2 cellular contexts compared by ENCODE assay signal in genomic region chr9:34512131-34513078, GRCh38.
A peak's percentile ranks its signal among the peaks of the same experiment; 100 is the strongest.
TF ChIP-seq lines count a peak whose summit lies in the region.

No MANE protein-coding gene starts in this region.

TF ChIP-seq in GM12878, 131 proteins besides CTCF, POLR2A, EP300 and RAD21 (continues in another document):
- no peak for TF ChIP-seq CHD1 (IDR thresholded peaks at IDR 0.05; ENCODE audit: low read depth, low read length)
- no peak for TF ChIP-seq STAT3 (IDR thresholded peaks at IDR 0.05; ENCODE audit: low read depth, low read length)
- TF ChIP-seq SRF (IDR thresholded peaks at IDR 0.05; ENCODE audit: low read depth in 2 of 2, low read length in 2 of 2): no peak
- TF ChIP-seq BRCA1 (IDR thresholded peaks at IDR 0.05; ENCODE audit: low read depth, low read length): no peak
- no peak for TF ChIP-seq TBL1XR1 (IDR thresholded peaks at IDR 0.05; ENCODE audit: low read depth, low read length)
- no peak for TF ChIP-seq TCF12 (IDR thresholded peaks at IDR 0.05; ENCODE audit: low read depth, low read length)
- TF ChIP-seq GATAD2B (conservative IDR thresholded peaks at IDR 0.05; ENCODE audit: low read depth): no peak
- TF ChIP-seq FOS (IDR thresholded peaks at IDR 0.05; ENCODE audit: borderline replicate concordance, extremely low read depth, insufficient read length): no peak
- no peak for TF ChIP-seq IKZF1 (conservative IDR thresholded peaks at IDR 0.05)
- TF ChIP-seq CEBPZ (IDR thresholded peaks at IDR 0.05; ENCODE audit: low read depth, low read length): no peak
- no peak for TF ChIP-seq HSF1 (IDR thresholded peaks at IDR 0.05; ENCODE audit: low read depth, low read length)
- TF ChIP-seq KDM1A (IDR thresholded peaks at IDR 0.05; ENCODE audit: borderline replicate concordance): no peak
- no peak for TF ChIP-seq NR2C1 (IDR thresholded peaks at IDR 0.05)
- no peak for TF ChIP-seq ZBTB40 (IDR thresholded peaks at IDR 0.05; ENCODE audit: borderline replicate concordance)
- TF ChIP-seq CBX3 (IDR thresholded peaks at IDR 0.05; ENCODE audit: borderline replicate concordance, low read depth): no peak

TF ChIP-seq in HepG2, 621 proteins besides CTCF, POLR2A, EP300 and RAD21 (continues in another document):
- TF ChIP-seq MATR3 (CRISPR knock-in tag; IDR thresholded peaks at IDR 0.05) (no peak), HNF4A (CRISPR knock-in tag; IDR thresholded peaks at IDR 0.05) (peak; percentile 60), FOXK2 (IDR thresholded peaks at IDR 0.05) (peak; percentile 59; the same call in 1 of the 2 replicates), ZFP36 (IDR thresholded peaks at IDR 0.05; ENCODE audit: borderline replicate concordance, low read depth, low read length, partially characterized antibody) (no peak), PAXIP1 (CRISPR knock-in tag; conservative IDR thresholded peaks at IDR 0.05) (peak; percentile 74), ZNF225 (CRISPR knock-in tag; IDR thresholded peaks at IDR 0.05) (peak; percentile 24; the same call in 1 of the 2 replicates), ZNF746 (CRISPR knock-in tag; IDR thresholded peaks at IDR 0.05) (peak; percentile 62; the same call in 1 of the 2 replicates), ZNF891 (CRISPR knock-in tag; IDR thresholded peaks at IDR 0.05) (no peak), DR1 (CRISPR knock-in tag; IDR thresholded peaks at IDR 0.05) (0 out of 2 replicates have a peak, but pooled peaks have one; percentile 33), ESRRA (CRISPR knock-in tag; IDR thresholded peaks at IDR 0.05; ENCODE audit: low read depth) (no peak), GMEB2 (CRISPR knock-in tag; IDR thresholded peaks at IDR 0.05; ENCODE audit: low read depth) (no peak), BORCS8-MEF2B (CRISPR knock-in tag; IDR thresholded peaks at IDR 0.05) (0 out of 2 replicates have a peak, but pooled peaks have one; percentile 32), ATAD3A (CRISPR knock-in tag; IDR thresholded peaks at IDR 0.05) (no peak), ZXDC (CRISPR knock-in tag; IDR thresholded peaks at IDR 0.05) (no peak), SALL1 (CRISPR knock-in tag; IDR thresholded peaks at IDR 0.05) (peak; percentile 70), ZFX (CRISPR knock-in tag; IDR thresholded peaks at IDR 0.05; ENCODE audit: low read depth) (0 out of 2 replicates have a peak, but pooled peaks have one; percentile 30), ATF7 (IDR thresholded peaks at IDR 0.05) (no peak), ATF7 (CRISPR knock-in tag; IDR thresholded peaks at IDR 0.05) (no peak), HDAC1 (CRISPR knock-in tag; IDR thresholded peaks at IDR 0.05) (peak; percentile 83), HHEX (CRISPR knock-in tag; IDR thresholded peaks at IDR 0.05) (peak; percentile 90), ZNF292 (CRISPR knock-in tag; IDR thresholded peaks at IDR 0.05; ENCODE audit: borderline replicate concordance, low read depth) (peak; percentile 51; the same call in 1 of the 2 replicates), SRSF1 (optimal IDR thresholded peaks at IDR 0.05; ENCODE audit: low read depth, low read length) (no peak), ZNF740 (CRISPR knock-in tag; IDR thresholded peaks at IDR 0.05) (no peak), SKIL (CRISPR knock-in tag; IDR thresholded peaks at IDR 0.05; ENCODE audit: borderline replicate concordance) (peak; percentile 91), NFATC3 (CRISPR knock-in tag; IDR thresholded peaks at IDR 0.05) (no peak), ZNF800 (CRISPR knock-in tag; IDR thresholded peaks at IDR 0.05) (no peak), GATAD2A (CRISPR knock-in tag; IDR thresholded peaks at IDR 0.05) (peak; percentile 65; the same call in 1 of the 2 replicates), FOXO4 (CRISPR knock-in tag; conservative IDR thresholded peaks at IDR 0.05) (no peak), PREB (CRISPR knock-in tag; IDR thresholded peaks at IDR 0.05) (no peak), BATF2 (CRISPR knock-in tag; IDR thresholded peaks at IDR 0.05) (no peak), EHMT2 (IDR thresholded peaks at IDR 0.05; ENCODE audit: borderline replicate concordance, low read depth, low read length) (no peak), BCL6 (CRISPR knock-in tag; IDR thresholded peaks at IDR 0.05) (peak; percentile 88), ZNF687 (CRISPR knock-in tag; IDR thresholded peaks at IDR 0.05) (0 out of 2 replicates have a peak, but pooled peaks have one; percentile 27), FOXA1 (IDR thresholded peaks at IDR 0.05) (peak; percentile 86), FOXA1 (CRISPR knock-in tag; IDR thresholded peaks at IDR 0.05) (peak; percentile 93)
